Comparison of ENCODE assay signal across 1 cellular context in the genomic region with DNA sequence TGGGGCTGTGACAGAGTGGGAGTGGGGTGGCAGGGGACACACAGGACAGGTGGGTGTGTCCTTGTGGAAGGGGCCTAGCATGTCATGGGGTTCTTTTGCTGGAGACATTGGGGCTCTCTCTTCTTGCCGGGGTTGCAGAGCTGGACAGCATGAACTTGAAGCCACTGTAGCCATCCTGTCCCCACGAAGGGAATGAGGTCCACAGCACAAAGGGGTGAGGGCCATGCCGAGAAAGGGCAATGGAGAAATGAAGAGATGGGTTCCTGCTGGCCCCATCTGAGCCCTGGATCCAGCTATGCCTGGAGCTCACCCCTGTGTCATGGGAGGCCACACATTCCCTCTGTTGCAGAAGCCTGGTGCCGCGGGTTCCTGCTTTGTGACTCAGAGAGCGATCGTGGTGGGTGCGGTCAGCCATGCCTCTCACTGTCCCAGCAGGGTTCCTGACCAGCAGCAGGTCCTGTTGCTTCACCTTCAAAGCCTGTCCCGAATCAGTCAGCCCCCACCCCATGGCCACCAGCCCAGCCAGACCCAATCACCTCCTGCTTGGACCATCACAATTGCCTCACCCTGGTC.
TF ChIP-seq lines count a peak whose summit lies in the region.

No MANE protein-coding gene starts in this region.

TF ChIP-seq in K562, 482 proteins besides CTCF, POLR2A, EP300 and RAD21 (continued from another document and continues in another):
- TF ChIP-seq, protein P1, sequence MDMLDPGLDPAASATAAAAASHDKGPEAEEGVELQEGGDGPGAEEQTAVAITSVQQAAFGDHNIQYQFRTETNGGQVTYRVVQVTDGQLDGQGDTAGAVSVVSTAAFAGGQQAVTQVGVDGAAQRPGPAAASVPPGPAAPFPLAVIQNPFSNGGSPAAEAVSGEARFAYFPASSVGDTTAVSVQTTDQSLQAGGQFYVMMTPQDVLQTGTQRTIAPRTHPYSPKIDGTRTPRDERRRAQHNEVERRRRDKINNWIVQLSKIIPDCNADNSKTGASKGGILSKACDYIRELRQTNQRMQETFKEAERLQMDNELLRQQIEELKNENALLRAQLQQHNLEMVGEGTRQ (CRISPR knock-in tag; IDR thresholded peaks at IDR 0.05) = no peak
- no peak for TF ChIP-seq MTF1 (CRISPR knock-in tag; IDR thresholded peaks at IDR 0.05; ENCODE audit: borderline replicate concordance)
- no peak for TF ChIP-seq NCOA4 (IDR thresholded peaks at IDR 0.05; ENCODE audit: partially characterized antibody)
- TF ChIP-seq ZNF347 (CRISPR knock-in tag; IDR thresholded peaks at IDR 0.05; ENCODE audit: low read depth) = no peak
- no peak for TF ChIP-seq ZNF143 (CRISPR knock-in tag; IDR thresholded peaks at IDR 0.05)
- TF ChIP-seq MAFK (IDR thresholded peaks at IDR 0.05; ENCODE audit: low read length) = no peak; the same call in 1 of the 2 replicates
- TF ChIP-seq, protein P2, sequence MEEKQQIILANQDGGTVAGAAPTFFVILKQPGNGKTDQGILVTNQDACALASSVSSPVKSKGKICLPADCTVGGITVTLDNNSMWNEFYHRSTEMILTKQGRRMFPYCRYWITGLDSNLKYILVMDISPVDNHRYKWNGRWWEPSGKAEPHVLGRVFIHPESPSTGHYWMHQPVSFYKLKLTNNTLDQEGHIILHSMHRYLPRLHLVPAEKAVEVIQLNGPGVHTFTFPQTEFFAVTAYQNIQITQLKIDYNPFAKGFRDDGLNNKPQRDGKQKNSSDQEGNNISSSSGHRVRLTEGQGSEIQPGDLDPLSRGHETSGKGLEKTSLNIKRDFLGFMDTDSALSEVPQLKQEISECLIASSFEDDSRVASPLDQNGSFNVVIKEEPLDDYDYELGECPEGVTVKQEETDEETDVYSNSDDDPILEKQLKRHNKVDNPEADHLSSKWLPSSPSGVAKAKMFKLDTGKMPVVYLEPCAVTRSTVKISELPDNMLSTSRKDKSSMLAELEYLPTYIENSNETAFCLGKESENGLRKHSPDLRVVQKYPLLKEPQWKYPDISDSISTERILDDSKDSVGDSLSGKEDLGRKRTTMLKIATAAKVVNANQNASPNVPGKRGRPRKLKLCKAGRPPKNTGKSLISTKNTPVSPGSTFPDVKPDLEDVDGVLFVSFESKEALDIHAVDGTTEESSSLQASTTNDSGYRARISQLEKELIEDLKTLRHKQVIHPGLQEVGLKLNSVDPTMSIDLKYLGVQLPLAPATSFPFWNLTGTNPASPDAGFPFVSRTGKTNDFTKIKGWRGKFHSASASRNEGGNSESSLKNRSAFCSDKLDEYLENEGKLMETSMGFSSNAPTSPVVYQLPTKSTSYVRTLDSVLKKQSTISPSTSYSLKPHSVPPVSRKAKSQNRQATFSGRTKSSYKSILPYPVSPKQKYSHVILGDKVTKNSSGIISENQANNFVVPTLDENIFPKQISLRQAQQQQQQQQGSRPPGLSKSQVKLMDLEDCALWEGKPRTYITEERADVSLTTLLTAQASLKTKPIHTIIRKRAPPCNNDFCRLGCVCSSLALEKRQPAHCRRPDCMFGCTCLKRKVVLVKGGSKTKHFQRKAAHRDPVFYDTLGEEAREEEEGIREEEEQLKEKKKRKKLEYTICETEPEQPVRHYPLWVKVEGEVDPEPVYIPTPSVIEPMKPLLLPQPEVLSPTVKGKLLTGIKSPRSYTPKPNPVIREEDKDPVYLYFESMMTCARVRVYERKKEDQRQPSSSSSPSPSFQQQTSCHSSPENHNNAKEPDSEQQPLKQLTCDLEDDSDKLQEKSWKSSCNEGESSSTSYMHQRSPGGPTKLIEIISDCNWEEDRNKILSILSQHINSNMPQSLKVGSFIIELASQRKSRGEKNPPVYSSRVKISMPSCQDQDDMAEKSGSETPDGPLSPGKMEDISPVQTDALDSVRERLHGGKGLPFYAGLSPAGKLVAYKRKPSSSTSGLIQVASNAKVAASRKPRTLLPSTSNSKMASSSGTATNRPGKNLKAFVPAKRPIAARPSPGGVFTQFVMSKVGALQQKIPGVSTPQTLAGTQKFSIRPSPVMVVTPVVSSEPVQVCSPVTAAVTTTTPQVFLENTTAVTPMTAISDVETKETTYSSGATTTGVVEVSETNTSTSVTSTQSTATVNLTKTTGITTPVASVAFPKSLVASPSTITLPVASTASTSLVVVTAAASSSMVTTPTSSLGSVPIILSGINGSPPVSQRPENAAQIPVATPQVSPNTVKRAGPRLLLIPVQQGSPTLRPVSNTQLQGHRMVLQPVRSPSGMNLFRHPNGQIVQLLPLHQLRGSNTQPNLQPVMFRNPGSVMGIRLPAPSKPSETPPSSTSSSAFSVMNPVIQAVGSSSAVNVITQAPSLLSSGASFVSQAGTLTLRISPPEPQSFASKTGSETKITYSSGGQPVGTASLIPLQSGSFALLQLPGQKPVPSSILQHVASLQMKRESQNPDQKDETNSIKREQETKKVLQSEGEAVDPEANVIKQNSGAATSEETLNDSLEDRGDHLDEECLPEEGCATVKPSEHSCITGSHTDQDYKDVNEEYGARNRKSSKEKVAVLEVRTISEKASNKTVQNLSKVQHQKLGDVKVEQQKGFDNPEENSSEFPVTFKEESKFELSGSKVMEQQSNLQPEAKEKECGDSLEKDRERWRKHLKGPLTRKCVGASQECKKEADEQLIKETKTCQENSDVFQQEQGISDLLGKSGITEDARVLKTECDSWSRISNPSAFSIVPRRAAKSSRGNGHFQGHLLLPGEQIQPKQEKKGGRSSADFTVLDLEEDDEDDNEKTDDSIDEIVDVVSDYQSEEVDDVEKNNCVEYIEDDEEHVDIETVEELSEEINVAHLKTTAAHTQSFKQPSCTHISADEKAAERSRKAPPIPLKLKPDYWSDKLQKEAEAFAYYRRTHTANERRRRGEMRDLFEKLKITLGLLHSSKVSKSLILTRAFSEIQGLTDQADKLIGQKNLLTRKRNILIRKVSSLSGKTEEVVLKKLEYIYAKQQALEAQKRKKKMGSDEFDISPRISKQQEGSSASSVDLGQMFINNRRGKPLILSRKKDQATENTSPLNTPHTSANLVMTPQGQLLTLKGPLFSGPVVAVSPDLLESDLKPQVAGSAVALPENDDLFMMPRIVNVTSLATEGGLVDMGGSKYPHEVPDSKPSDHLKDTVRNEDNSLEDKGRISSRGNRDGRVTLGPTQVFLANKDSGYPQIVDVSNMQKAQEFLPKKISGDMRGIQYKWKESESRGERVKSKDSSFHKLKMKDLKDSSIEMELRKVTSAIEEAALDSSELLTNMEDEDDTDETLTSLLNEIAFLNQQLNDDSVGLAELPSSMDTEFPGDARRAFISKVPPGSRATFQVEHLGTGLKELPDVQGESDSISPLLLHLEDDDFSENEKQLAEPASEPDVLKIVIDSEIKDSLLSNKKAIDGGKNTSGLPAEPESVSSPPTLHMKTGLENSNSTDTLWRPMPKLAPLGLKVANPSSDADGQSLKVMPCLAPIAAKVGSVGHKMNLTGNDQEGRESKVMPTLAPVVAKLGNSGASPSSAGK (IDR thresholded peaks at IDR 0.05) = peak; percentile 63
- TF ChIP-seq, protein P3, sequence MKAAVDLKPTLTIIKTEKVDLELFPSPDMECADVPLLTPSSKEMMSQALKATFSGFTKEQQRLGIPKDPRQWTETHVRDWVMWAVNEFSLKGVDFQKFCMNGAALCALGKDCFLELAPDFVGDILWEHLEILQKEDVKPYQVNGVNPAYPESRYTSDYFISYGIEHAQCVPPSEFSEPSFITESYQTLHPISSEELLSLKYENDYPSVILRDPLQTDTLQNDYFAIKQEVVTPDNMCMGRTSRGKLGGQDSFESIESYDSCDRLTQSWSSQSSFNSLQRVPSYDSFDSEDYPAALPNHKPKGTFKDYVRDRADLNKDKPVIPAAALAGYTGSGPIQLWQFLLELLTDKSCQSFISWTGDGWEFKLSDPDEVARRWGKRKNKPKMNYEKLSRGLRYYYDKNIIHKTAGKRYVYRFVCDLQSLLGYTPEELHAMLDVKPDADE (conservative IDR thresholded peaks at IDR 0.05; ENCODE audit: control insufficient read depth, low read depth, low read length) = no peak; the same call in 1 of the 2 replicates
- TF ChIP-seq, protein P4, sequence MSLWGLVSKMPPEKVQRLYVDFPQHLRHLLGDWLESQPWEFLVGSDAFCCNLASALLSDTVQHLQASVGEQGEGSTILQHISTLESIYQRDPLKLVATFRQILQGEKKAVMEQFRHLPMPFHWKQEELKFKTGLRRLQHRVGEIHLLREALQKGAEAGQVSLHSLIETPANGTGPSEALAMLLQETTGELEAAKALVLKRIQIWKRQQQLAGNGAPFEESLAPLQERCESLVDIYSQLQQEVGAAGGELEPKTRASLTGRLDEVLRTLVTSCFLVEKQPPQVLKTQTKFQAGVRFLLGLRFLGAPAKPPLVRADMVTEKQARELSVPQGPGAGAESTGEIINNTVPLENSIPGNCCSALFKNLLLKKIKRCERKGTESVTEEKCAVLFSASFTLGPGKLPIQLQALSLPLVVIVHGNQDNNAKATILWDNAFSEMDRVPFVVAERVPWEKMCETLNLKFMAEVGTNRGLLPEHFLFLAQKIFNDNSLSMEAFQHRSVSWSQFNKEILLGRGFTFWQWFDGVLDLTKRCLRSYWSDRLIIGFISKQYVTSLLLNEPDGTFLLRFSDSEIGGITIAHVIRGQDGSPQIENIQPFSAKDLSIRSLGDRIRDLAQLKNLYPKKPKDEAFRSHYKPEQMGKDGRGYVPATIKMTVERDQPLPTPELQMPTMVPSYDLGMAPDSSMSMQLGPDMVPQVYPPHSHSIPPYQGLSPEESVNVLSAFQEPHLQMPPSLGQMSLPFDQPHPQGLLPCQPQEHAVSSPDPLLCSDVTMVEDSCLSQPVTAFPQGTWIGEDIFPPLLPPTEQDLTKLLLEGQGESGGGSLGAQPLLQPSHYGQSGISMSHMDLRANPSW (CRISPR knock-in tag; IDR thresholded peaks at IDR 0.05) = no peak
- TF ChIP-seq HMGN3 (IDR thresholded peaks at IDR 0.05; ENCODE audit: borderline replicate concordance, extremely low read depth, insufficient read length, low read depth, low read length) = peak; percentile 44
- no peak for TF ChIP-seq HNRNPUL1 (IDR thresholded peaks at IDR 0.05; ENCODE audit: low read length)
- TF ChIP-seq, protein P5, sequence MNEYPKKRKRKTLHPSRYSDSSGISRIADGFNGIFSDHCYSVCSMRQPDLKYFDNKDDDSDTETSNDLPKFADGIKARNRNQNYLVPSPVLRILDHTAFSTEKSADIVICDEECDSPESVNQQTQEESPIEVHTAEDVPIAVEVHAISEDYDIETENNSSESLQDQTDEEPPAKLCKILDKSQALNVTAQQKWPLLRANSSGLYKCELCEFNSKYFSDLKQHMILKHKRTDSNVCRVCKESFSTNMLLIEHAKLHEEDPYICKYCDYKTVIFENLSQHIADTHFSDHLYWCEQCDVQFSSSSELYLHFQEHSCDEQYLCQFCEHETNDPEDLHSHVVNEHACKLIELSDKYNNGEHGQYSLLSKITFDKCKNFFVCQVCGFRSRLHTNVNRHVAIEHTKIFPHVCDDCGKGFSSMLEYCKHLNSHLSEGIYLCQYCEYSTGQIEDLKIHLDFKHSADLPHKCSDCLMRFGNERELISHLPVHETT (CRISPR knock-in tag; conservative IDR thresholded peaks at IDR 0.05 in 1 of 2, IDR thresholded peaks at IDR 0.05 in 1 of 2) = peak in 1 of 2 experiments; percentile 66; a peak in 2 of 4 replicates
- no peak for TF ChIP-seq BACH1 (tag; IDR thresholded peaks at IDR 0.05)
- no peak for TF ChIP-seq NR4A1 (CRISPR knock-in tag; IDR thresholded peaks at IDR 0.05)
- TF ChIP-seq NR4A1 (tag; IDR thresholded peaks at IDR 0.05) = no peak
- no peak for TF ChIP-seq RBM17 (IDR thresholded peaks at IDR 0.05; ENCODE audit: borderline replicate concordance, low read depth, low read length)
- TF ChIP-seq L3MBTL2 (IDR thresholded peaks at IDR 0.05) = no peak; the same call in none of the 2 replicates
- no peak for TF ChIP-seq ZNF830 (CRISPR knock-in tag; IDR thresholded peaks at IDR 0.05)
- TF ChIP-seq PURB (CRISPR knock-in tag; IDR thresholded peaks at IDR 0.05; ENCODE audit: low read depth) = no peak
- TF ChIP-seq FOXA3 (CRISPR knock-in tag; conservative IDR thresholded peaks at IDR 0.05 in 1 of 2, IDR thresholded peaks at IDR 0.05 in 1 of 2) = no peak
- TF ChIP-seq SMARCA5 (IDR thresholded peaks at IDR 0.05) = peak; percentile 66
- TF ChIP-seq CTBP1 (IDR thresholded peaks at IDR 0.05; ENCODE audit: borderline replicate concordance) = peak; percentile 13; the same call in 1 of the 2 replicates
- no peak for TF ChIP-seq KLF13 (tag; IDR thresholded peaks at IDR 0.05; ENCODE audit: borderline replicate concordance, low read depth)
- TF ChIP-seq TCF7 (IDR thresholded peaks at IDR 0.05; ENCODE audit: borderline replicate concordance) = no peak; the same call in 1 of the 2 replicates
- TF ChIP-seq ZNF408 (CRISPR knock-in tag; IDR thresholded peaks at IDR 0.05; ENCODE audit: low read depth) = no peak
- no peak for TF ChIP-seq HDAC2 (IDR thresholded peaks at IDR 0.05)
- TF ChIP-seq ZNF282 (CRISPR knock-in tag; IDR thresholded peaks at IDR 0.05) = no peak
- no peak for TF ChIP-seq WHSC1 (IDR thresholded peaks at IDR 0.05; ENCODE audit: low read length)
- TF ChIP-seq, protein P6, sequence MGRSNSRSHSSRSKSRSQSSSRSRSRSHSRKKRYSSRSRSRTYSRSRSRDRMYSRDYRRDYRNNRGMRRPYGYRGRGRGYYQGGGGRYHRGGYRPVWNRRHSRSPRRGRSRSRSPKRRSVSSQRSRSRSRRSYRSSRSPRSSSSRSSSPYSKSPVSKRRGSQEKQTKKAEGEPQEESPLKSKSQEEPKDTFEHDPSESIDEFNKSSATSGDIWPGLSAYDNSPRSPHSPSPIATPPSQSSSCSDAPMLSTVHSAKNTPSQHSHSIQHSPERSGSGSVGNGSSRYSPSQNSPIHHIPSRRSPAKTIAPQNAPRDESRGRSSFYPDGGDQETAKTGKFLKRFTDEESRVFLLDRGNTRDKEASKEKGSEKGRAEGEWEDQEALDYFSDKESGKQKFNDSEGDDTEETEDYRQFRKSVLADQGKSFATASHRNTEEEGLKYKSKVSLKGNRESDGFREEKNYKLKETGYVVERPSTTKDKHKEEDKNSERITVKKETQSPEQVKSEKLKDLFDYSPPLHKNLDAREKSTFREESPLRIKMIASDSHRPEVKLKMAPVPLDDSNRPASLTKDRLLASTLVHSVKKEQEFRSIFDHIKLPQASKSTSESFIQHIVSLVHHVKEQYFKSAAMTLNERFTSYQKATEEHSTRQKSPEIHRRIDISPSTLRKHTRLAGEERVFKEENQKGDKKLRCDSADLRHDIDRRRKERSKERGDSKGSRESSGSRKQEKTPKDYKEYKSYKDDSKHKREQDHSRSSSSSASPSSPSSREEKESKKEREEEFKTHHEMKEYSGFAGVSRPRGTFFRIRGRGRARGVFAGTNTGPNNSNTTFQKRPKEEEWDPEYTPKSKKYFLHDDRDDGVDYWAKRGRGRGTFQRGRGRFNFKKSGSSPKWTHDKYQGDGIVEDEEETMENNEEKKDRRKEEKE (IDR thresholded peaks at IDR 0.05; ENCODE audit: borderline replicate concordance in 1 of 2, control insufficient read depth in 1 of 2, low read depth in 2 of 2, low read length in 1 of 2) = no peak
- no peak for TF ChIP-seq PHF20 (IDR thresholded peaks at IDR 0.05; ENCODE audit: partially characterized antibody)
- no peak for TF ChIP-seq FOXJ3 (CRISPR knock-in tag; IDR thresholded peaks at IDR 0.05)
- TF ChIP-seq, protein P7, sequence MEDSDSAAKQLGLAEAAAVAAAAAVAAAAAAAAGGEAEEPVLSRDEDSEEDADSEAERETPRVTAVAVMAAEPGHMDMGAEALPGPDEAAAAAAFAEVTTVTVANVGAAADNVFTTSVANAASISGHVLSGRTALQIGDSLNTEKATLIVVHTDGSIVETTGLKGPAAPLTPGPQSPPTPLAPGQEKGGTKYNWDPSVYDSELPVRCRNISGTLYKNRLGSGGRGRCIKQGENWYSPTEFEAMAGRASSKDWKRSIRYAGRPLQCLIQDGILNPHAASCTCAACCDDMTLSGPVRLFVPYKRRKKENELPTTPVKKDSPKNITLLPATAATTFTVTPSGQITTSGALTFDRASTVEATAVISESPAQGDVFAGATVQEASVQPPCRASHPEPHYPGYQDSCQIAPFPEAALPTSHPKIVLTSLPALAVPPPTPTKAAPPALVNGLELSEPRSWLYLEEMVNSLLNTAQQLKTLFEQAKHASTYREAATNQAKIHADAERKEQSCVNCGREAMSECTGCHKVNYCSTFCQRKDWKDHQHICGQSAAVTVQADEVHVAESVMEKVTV (CRISPR knock-in tag; IDR thresholded peaks at IDR 0.05) = no peak
- TF ChIP-seq CXXC5 (CRISPR knock-in tag; IDR thresholded peaks at IDR 0.05) = peak; percentile 57
- TF ChIP-seq PRPF4 (IDR thresholded peaks at IDR 0.05; ENCODE audit: insufficient read depth, low read depth, low read length, poor library complexity, severe bottlenecking) = no peak
- TF ChIP-seq ZNF41 (CRISPR knock-in tag; conservative IDR thresholded peaks at IDR 0.05) = 0 out of 2 replicates have a peak, but pooled peaks have one; percentile 2
